In genomic region chr21:42532466-42533181, GRCh38 we compare ENCODE assay signal across 1 cellular context.
TF ChIP-seq lines count a peak whose summit lies in the region.

No MANE protein-coding gene starts in this region.

TF ChIP-seq in GM23338, 12 proteins besides CTCF, POLR2A, EP300 and RAD21 (continued from another document):
- TF ChIP-seq ZNF462 (CRISPR knock-in tag; IDR thresholded peaks at IDR 0.05) (no peak), NANOG (IDR thresholded peaks at IDR 0.05; ENCODE audit: borderline replicate concordance) (no peak)
